Comparison of ENCODE assay signal across 17 cellular contexts in the genomic region with DNA sequence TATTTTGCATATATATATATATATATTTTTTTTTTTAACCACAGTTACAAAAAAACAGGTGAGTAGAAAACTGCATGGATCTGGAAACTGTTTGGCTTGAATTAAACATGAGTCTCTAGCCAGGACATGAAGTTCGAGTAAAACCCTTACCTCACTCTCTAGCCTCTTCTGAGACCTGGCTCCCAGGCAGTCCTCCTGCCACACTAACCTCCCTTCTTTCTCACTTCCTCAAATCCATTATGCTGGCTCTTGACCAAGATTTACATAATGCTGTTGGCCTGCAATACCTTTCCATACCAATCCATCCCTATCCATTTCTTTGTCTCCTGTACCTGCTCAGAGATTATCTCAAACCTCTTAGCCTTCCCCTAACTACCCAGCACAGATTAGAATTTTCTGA. TPM values are rescaled to one million over a fixed set of nuclear protein-coding genes. Genes with fewer than 3 reads are reported as not detected.
DNase-seq lines count a peak whose midpoint lies in the region; ATAC-seq, FAIRE-seq and TF ChIP-seq lines count a peak whose summit lies in the region.
"Had no signal": no experiment of that assay in that cellular context is flagged by ENCODE, and none has a peak within 500 bp of the region (broad histone marks: within the 10 kb centered on the region; RNA-seq: fewer than 3 reads in every experiment).

No MANE protein-coding gene starts in this region.

- TF ChIP-seq EP300 in GM12878 (IDR thresholded peaks at IDR 0.05; ENCODE audit: borderline replicate concordance in 1 of 2, control insufficient read depth in 1 of 2, low read depth in 2 of 2, low read length in 2 of 2), result no peak
- TF ChIP-seq EP300 in esophagus muscularis mucosa (IDR thresholded peaks at IDR 0.05), result no peak

- H2AFZ ChIP-seq in GM12878 (ENCODE audit: control insufficient read depth, low read depth, low read length), result no peak overlapping the region

- TF ChIP-seq RAD21 in GM12878 (IDR thresholded peaks at IDR 0.05; ENCODE audit: insufficient read depth, low read depth, low read length), result no peak

- CTCF ChIA-PET in GM12878 (lab: Yijun Ruan, JAX), result interaction anchor here (1.2 kb wide), 1 partner anchor 21 kb away, joined by 6 read pairs; no protein-coding TSS in a partner anchor

- TF ChIP-seq POLR2A in GM12878 (IDR thresholded peaks at IDR 0.05; ENCODE audit: low read depth, low read length) (no peak), esophagus muscularis mucosa (IDR thresholded peaks at IDR 0.05; ENCODE audit: low read depth) (no peak)

- 100% methylated on average over 1 of the region's 1 CpG for WGBS in GM12878 (ENCODE audit: insufficient coverage, insufficient replicate concordance, low lambda C conversion rate, missing lambda C conversion rate)
- WGBS in esophagus muscularis mucosa, result 100% methylated on average over 1 of the region's 1 CpG

- intact Hi-C loops in GM12878 (cut with micrococcal nuclease; ENCODE audit: unreplicated experiment) (no loop called here), esophagus muscularis mucosa (cut with DNase I) (no loop called here)

- H3K4me1 ChIP-seq in GM12878 (ENCODE audit: control insufficient read depth, insufficient read depth, low read length) (no peaks in the 10 kb centered on the region), esophagus muscularis mucosa (no peaks in the 10 kb centered on the region)
- H3K4me1 ChIP-seq: colonic mucosa, gastrocnemius medialis, left ventricle myocardium inferior had no signal

- H3K27me3 ChIP-seq in GM12878 (replicated peaks in 1 of 2; ENCODE audit: control insufficient read depth in 2 of 2, insufficient read depth in 2 of 2, low read length in 1 of 2), result no peaks in the 10 kb centered on the region
- no peaks in the 10 kb centered on the region for H3K27me3 ChIP-seq in esophagus muscularis mucosa
- H3K27me3 ChIP-seq: colonic mucosa, gastrocnemius medialis, ovary had no signal

- H3K4me2 ChIP-seq in GM12878 (ENCODE audit: control insufficient read depth, insufficient read depth), result no peak overlapping the region

- no TSS peak for BruUV-seq in GM12878 (replicated peaks; lab: Mats Ljungman, UMichigan)

- RAD21 ChIA-PET in GM12878 (lab: Charles Lee; ENCODE audit: unreplicated experiment), result no interaction called here

- no peaks in the 10 kb centered on the region for H3K9me3 ChIP-seq in GM12878 (replicated peaks; ENCODE audit: control insufficient read depth, insufficient read depth, low read length)
- H3K9me3 ChIP-seq in esophagus muscularis mucosa, result no peaks in the 10 kb centered on the region
- H3K9me3 ChIP-seq: colonic mucosa, gastrocnemius medialis, left ventricle myocardium inferior, ovary had no signal

- TF ChIP-seq CTCF in GM12878 (IDR thresholded peaks at IDR 0.05 in 2 of 3, conservative IDR thresholded peaks at IDR 0.05 in 1 of 3; ENCODE audit: control insufficient read depth in 2 of 3, extremely low read depth in 1 of 3, insufficient read depth in 1 of 3, low read depth in 3 of 3, low read length in 3 of 3) (no peak), esophagus muscularis mucosa (IDR thresholded peaks at IDR 0.05) (no peak)

- no peak overlapping the region for H3K9ac ChIP-seq in GM12878 (ENCODE audit: control insufficient read depth, insufficient read depth, low read length)

- SMC1A ChIA-PET in GM12878 (lab: Charles Lee; ENCODE audit: uncharacterized antibody, unreplicated experiment), result interaction anchor here (1.0 kb wide), 1 partner anchor 10 kb away, joined by 4 read pairs; no protein-coding TSS in a partner anchor

- no peak overlapping the region for H3K4me3 ChIP-seq in GM12878
- H3K4me3 ChIP-seq in esophagus muscularis mucosa, result no peak overlapping the region
- H3K4me3 ChIP-seq: colonic mucosa, gastrocnemius medialis, left ventricle myocardium inferior, ovary had no signal

- H3K79me2 ChIP-seq in GM12878 (ENCODE audit: control insufficient read depth, insufficient read depth, low read length), result no peaks in the 10 kb centered on the region

- H3K27ac ChIP-seq in GM12878 (ENCODE audit: control insufficient read depth, insufficient read depth), result no peak overlapping the region
- H3K27ac ChIP-seq in esophagus muscularis mucosa (replicated peaks in 1 of 4), result no peak overlapping the region
- H3K27ac ChIP-seq: colonic mucosa, gastrocnemius medialis, left ventricle myocardium inferior, ovary had no signal

- DNase-seq in KBM-7 (peak; percentile 55), GM12878 (ENCODE audit: low read depth, low spot score) (no peak), T1000 (lab: John Stamatoyannopoulos, UW) (no peak), NCI-H1436 treated with DMSO at 0.1 percent for 48 hours (lab: John Stamatoyannopoulos, UW) (no peak), esophagus muscularis mucosa (ENCODE audit: extremely low spot score) (no peak), T-helper 1 cell (no peak)
- DNase-seq: activated CD4-positive, alpha-beta T cell treated with anti-CD3 and anti-CD28 coated beads for 48 hours; colonic mucosa; gastrocnemius medialis; left ventricle myocardium inferior; NCI-H1105 treated with DMSO at 0.1 percent for 48 hours; NCI-H2171 treated with DMSO at 0.1 percent for 48 hours; ovary; SHP77 had no signal

- no peak for FAIRE-seq in GM12878 (lab: Jason Lieb, UNC)

- in situ Hi-C loops in KBM-7 (cut with MboI; ENCODE audit: low pct_unique_long_range_greater_than_20kb, low sequenced_read_pairs), result no loop called here
- in situ Hi-C loops in GM12878 (cut with MboI), result no loop called here

- H3K36me3 ChIP-seq in GM12878 (ENCODE audit: control insufficient read depth in 2 of 2, insufficient read depth in 2 of 2, low read length in 1 of 2) (no peaks in the 10 kb centered on the region), esophagus muscularis mucosa (peaks cover 0 to 54% (median 18%) of the 10 kb centered on the region in 4 donors)
- H3K36me3 ChIP-seq: colonic mucosa, ovary had no signal

- POLR2A ChIA-PET in GM12878 (lab: Charles Lee), result no interaction called here

- peak; percentile 85 for ATAC-seq in GM18870 (IDR thresholded peaks at IDR 0.05; ENCODE audit: unreplicated experiment)
- peak; percentile 72 for ATAC-seq in HG02623 (IDR thresholded peaks at IDR 0.05; ENCODE audit: unreplicated experiment)
- peak; percentile 40; the same call in 1 of the 3 replicates for ATAC-seq in GM12878
- ATAC-seq: gastrocnemius medialis, sciatic nerve had no signal

- no peaks in the 10 kb centered on the region for H4K20me1 ChIP-seq in GM12878 (ENCODE audit: control insufficient read depth, insufficient read depth)

TF ChIP-seq in GM12878, 131 proteins besides CTCF, POLR2A, EP300 and RAD21:
- TF ChIP-seq IKZF2 (IDR thresholded peaks at IDR 0.05) (no peak), SPI1 (IDR thresholded peaks at IDR 0.05; ENCODE audit: borderline replicate concordance, insufficient read depth, low read depth, low read length) (no peak), NBN (IDR thresholded peaks at IDR 0.05) (no peak)

RNA-seq across cellular contexts. Expression of a gene that starts 34.0 kb away (rescaled TPM):
- total RNA-seq in GM12878 (2013; cell fraction: nucleolus; rRNA removed), result 180 and 206 TPM in 2 replicates
- total RNA-seq in GM12878 (2014; rRNA removed) (17.7 and 21.9 TPM in 2 replicates), GM12878 (2014; rRNA removed; fragmentation: Illumina TruSeq; extraction: Trizol) (20.0 and 23.4 TPM in 2 replicates), GM12878 (2021) (19.7 and 22.5 TPM in 2 replicates), esophagus muscularis mucosa (10 to 100 TPM; 10.6 to 16.9 (median 12.4) TPM)
- 5.0 TPM for polyA plus RNA-seq in GM12878 (2011; ENCODE audit: low read depth)
- polyA plus RNA-seq in GM12878 (2011; rRNA removed) (25.4 and 36.0 TPM in 2 replicates), GM12878 (2014; fragmentation: Illumina TruSeq; extraction: Trizol) (10.0 and 11.2 TPM in 2 replicates), GM12878 (2014; fragmentation: Nextera tagmentation; extraction: Ambion mirVana) (10 to 100 TPM in 1 of 2 experiments, 1 to 10 TPM in 1; 6.9 to 12.3 TPM), GM12878 (2014; rRNA removed) (7.7 and 8.0 TPM in 2 replicates), GM12878 (2016; fragmentation: Nextera tagmentation; extraction: Ambion mirVana) (10 to 100 TPM; 22.6 to 23.3 TPM)
- 5.4 and 8.0 TPM in 2 replicates for polyA plus RNA-seq in GM12878 (2011; cell fraction: cytosol; rRNA removed)
- 11.5 and 14.3 TPM in 2 replicates for polyA plus RNA-seq in GM12878 (2011; cell fraction: nucleus; rRNA removed)
- 6.3 and 8.1 TPM in 2 replicates for polyA plus RNA-seq in GM12878 (2012)
- polyA minus RNA-seq in GM12878 (2011; rRNA and poly(A)+ RNA removed), result 65.1 and 93.8 TPM in 2 replicates
- 9.5 and 11.6 TPM in 2 replicates for polyA minus RNA-seq in GM12878 (2011; cell fraction: cytosol; rRNA and poly(A)+ RNA removed)
- 46.2 and 87.0 TPM in 2 replicates for polyA minus RNA-seq in GM12878 (2011; cell fraction: nucleus; rRNA and poly(A)+ RNA removed)

RNA-seq across cellular contexts. Expression of a gene that starts 34.2 kb away (rescaled TPM):
- 177 and 180 TPM in 2 replicates for total RNA-seq in GM12878 (2013; cell fraction: nucleolus; rRNA removed)
- total RNA-seq in GM12878 (2014; rRNA removed), result 23.4 and 26.1 TPM in 2 replicates
- total RNA-seq in GM12878 (2014; rRNA removed; fragmentation: Illumina TruSeq; extraction: Trizol), result 23.6 and 28.6 TPM in 2 replicates
- total RNA-seq in GM12878 (2021), result 20.3 and 21.3 TPM in 2 replicates
- 4.8 TPM for polyA plus RNA-seq in GM12878 (2011; ENCODE audit: low read depth)
- 20.4 and 25.2 TPM in 2 replicates for polyA plus RNA-seq in GM12878 (2011; rRNA removed)
- polyA plus RNA-seq in GM12878 (2011; cell fraction: cytosol; rRNA removed), result 6.6 and 7.7 TPM in 2 replicates
- polyA plus RNA-seq in GM12878 (2011; cell fraction: nucleus; rRNA removed), result 51.0 and 53.4 TPM in 2 replicates
- polyA plus RNA-seq in GM12878 (2012), result 6.5 and 11.8 TPM in 2 replicates
- polyA plus RNA-seq in GM12878 (2014; fragmentation: Illumina TruSeq; extraction: Trizol), result 17.2 and 21.0 TPM in 2 replicates
- polyA plus RNA-seq in GM12878 (2014; fragmentation: Nextera tagmentation; extraction: Ambion mirVana), result 1 to 10 TPM; 3.1 to 3.4 TPM
- polyA plus RNA-seq in GM12878 (2014; rRNA removed), result 11.2 and 11.8 TPM in 2 replicates
- 10 to 100 TPM; 10.4 to 11.7 TPM for polyA plus RNA-seq in GM12878 (2016; fragmentation: Nextera tagmentation; extraction: Ambion mirVana)
- 82.0 and 127 TPM in 2 replicates for polyA minus RNA-seq in GM12878 (2011; rRNA and poly(A)+ RNA removed)
- polyA minus RNA-seq in GM12878 (2011; cell fraction: cytosol; rRNA and poly(A)+ RNA removed), result 12.0 and 16.3 TPM in 2 replicates
- polyA minus RNA-seq in GM12878 (2011; cell fraction: nucleus; rRNA and poly(A)+ RNA removed), result 126 and 138 TPM in 2 replicates
- total RNA-seq in esophagus muscularis mucosa, result 10 to 100 TPM; 15.9 to 17.9 (median 17.5) TPM
